9 cellular contexts compared by ENCODE assay signal in genomic region chr2:216606551-216607527, GRCh38. TPM values are rescaled to one million over a fixed set of nuclear protein-coding genes. Genes with fewer than 3 reads are reported as not detected.
A peak's percentile ranks its signal among the peaks of the same experiment; 100 is the strongest.
DNase-seq lines count a peak whose midpoint lies in the region; ATAC-seq and TF ChIP-seq lines count a peak whose summit lies in the region.
"Had no signal": no experiment of that assay in that cellular context is flagged by ENCODE, and none has a peak within 500 bp of the region (broad histone marks: within the 10 kb centered on the region; RNA-seq: fewer than 3 reads in every experiment).

No MANE protein-coding gene starts in this region.

- no TSS peak for BruUV-seq in Calu3 (replicated peaks; lab: Mats Ljungman, UMichigan)

- ATAC-seq in GM19463 (IDR thresholded peaks at IDR 0.05; ENCODE audit: unreplicated experiment) (peak; percentile 90), HG03558 (IDR thresholded peaks at IDR 0.05; ENCODE audit: extremely low read depth, unreplicated experiment) (peak; percentile 79)

- H3K9ac ChIP-seq in BLaER1 (peak overlapping the region; percentile 18; the same call in 1 of the 2 replicates), mucosa of stomach (ENCODE audit: low read length) (peak overlapping the region; percentile 15)

- CTCF ChIA-PET in activated CD4-positive, alpha-beta memory T cell treated with anti-CD3 and anti-CD28 coated beads for 36 hours (lab: Charles Lee): no interaction called here
- CTCF ChIA-PET in Calu3 (lab: Charles Lee): no interaction called here

- WGBS in lower leg skin, 2 donors: 71 to 73% methylated on average over 30 of the region's 30 CpGs

- peak overlapping the region; percentile 85 for H3K4me2 ChIP-seq in BLaER1

- H3K4me1 ChIP-seq in BLaER1: peaks cover 65% of the 10 kb centered on the region
- no peaks in the 10 kb centered on the region for H3K4me1 ChIP-seq in mucosa of stomach (ENCODE audit: control insufficient read depth, insufficient read depth, low read length)

- no peaks in the 10 kb centered on the region; the same call in 1 of the 2 replicates for H3K9me3 ChIP-seq in BLaER1
- H3K9me3 ChIP-seq in mucosa of stomach (ENCODE audit: control insufficient read depth, low read length): no peaks in the 10 kb centered on the region

- peak overlapping the region; percentile 68 for H3K27ac ChIP-seq in BLaER1

- TF ChIP-seq CTCF in lower leg skin (IDR thresholded peaks at IDR 0.05): no peak
- no peak for TF ChIP-seq CTCF in Calu3 (IDR thresholded peaks at IDR 0.05; ENCODE audit: unreplicated experiment)

- H3K4me1 Mint-ChIP-seq in activated CD4-positive, alpha-beta memory T cell treated with anti-CD3 and anti-CD28 coated beads for 36 hours (ENCODE audit: low read depth): no peaks in the 10 kb centered on the region
- peaks cover 24% of the 10 kb centered on the region for H3K4me1 Mint-ChIP-seq in Calu3 (ENCODE audit: low read depth, unreplicated experiment)

- TF ChIP-seq POLR2A in lower leg skin (IDR thresholded peaks at IDR 0.05): no peak

- H3K4me3 ChIP-seq in BLaER1 (peak overlapping the region; percentile 53), mucosa of stomach (ENCODE audit: low read length) (no peak overlapping the region), lower leg skin (ENCODE audit: low read depth, poor library complexity, severe bottlenecking) (no peak overlapping the region)

- H3K4me3 Mint-ChIP-seq in activated CD4-positive, alpha-beta memory T cell treated with anti-CD3 and anti-CD28 coated beads for 36 hours: peak overlapping the region; percentile 61
- no peak overlapping the region for H3K4me3 Mint-ChIP-seq in Calu3 (ENCODE audit: low read depth, unreplicated experiment)

- POLR2A ChIA-PET in activated CD4-positive, alpha-beta memory T cell treated with anti-CD3 and anti-CD28 coated beads for 36 hours (lab: Charles Lee): no interaction called here

- peak overlapping the region; percentile 40 for H3K27ac Mint-ChIP-seq in activated CD4-positive, alpha-beta memory T cell treated with anti-CD3 and anti-CD28 coated beads for 36 hours
- no peak overlapping the region for H3K27ac Mint-ChIP-seq in Calu3 (ENCODE audit: unreplicated experiment)

- H3K27me3 ChIP-seq in BLaER1 (no peaks in the 10 kb centered on the region), mucosa of stomach (ENCODE audit: control insufficient read depth, insufficient read depth, low read length) (peaks cover 13% of the 10 kb centered on the region)

- H4K20me1 ChIP-seq in BLaER1: no peaks in the 10 kb centered on the region

- H3K36me3 Mint-ChIP-seq in activated CD4-positive, alpha-beta memory T cell treated with anti-CD3 and anti-CD28 coated beads for 36 hours: no peaks in the 10 kb centered on the region
- H3K36me3 Mint-ChIP-seq in Calu3 (ENCODE audit: insufficient read depth, unreplicated experiment): no peaks in the 10 kb centered on the region
- H3K36me3 Mint-ChIP-seq: naive B cell had no signal

- intact Hi-C loops in activated CD4-positive, alpha-beta memory T cell treated with anti-CD3 and anti-CD28 coated beads for 36 hours (cut with micrococcal nuclease): no loop called here
- intact Hi-C loops in lower leg skin (cut with DNase I; ENCODE audit: low total_unique reads): no loop called here
- intact Hi-C loops in Calu3 (cut with micrococcal nuclease; ENCODE audit: unreplicated experiment): no loop called here

- H3K36me3 ChIP-seq in BLaER1 (no peaks in the 10 kb centered on the region), mucosa of stomach (ENCODE audit: control insufficient read depth, insufficient read depth, low read length) (no peaks in the 10 kb centered on the region)

- peak; percentile 72 for DNase-seq in activated CD4-positive, alpha-beta memory T cell treated with anti-CD3 and anti-CD28 coated beads for 36 hours
- no peak for DNase-seq in NCI-H187 treated with DMSO at 0.1 percent for 48 hours (lab: John Stamatoyannopoulos, UW)
- DNase-seq in lower leg skin (ENCODE audit: low spot score in 2 of 2): no peak
- DNase-seq in Calu3: no peak
- DNase-seq: naive B cell had no signal

- H3K9me3 Mint-ChIP-seq in activated CD4-positive, alpha-beta memory T cell treated with anti-CD3 and anti-CD28 coated beads for 36 hours: no peaks in the 10 kb centered on the region
- peaks cover 2% of the 10 kb centered on the region for H3K9me3 Mint-ChIP-seq in Calu3 (ENCODE audit: low read depth, unreplicated experiment)
- H3K9me3 Mint-ChIP-seq: naive B cell had no signal

- H3K27me3 Mint-ChIP-seq in activated CD4-positive, alpha-beta memory T cell treated with anti-CD3 and anti-CD28 coated beads for 36 hours: peaks cover 27% of the 10 kb centered on the region
- H3K27me3 Mint-ChIP-seq in Calu3 (ENCODE audit: unreplicated experiment): peaks cover 35% of the 10 kb centered on the region

RNA-seq across cellular contexts. Expression of gene IGFBP2, which starts 26.4 kb away (rescaled TPM):
- total RNA-seq in activated CD4-positive, alpha-beta memory T cell treated with anti-CD3 and anti-CD28 coated beads for 36 hours: 1 to 10 TPM in 1 of 2 experiments, under 1 TPM in 1; 0.85 to 1.4 TPM
- total RNA-seq in lower leg skin (10 to 100 TPM in 3 of 4 donors, 1 to 10 TPM in 1; 8.7 to 69.5 (median 28.2) TPM), Calu3 (2022) (164 and 175 TPM in 2 replicates)
